Comparison of ENCODE assay signal across 25 cellular contexts in genomic region chr2:45344502-45344901, GRCh38.
"Had no signal": no experiment of that assay in that cellular context is flagged by ENCODE, and none has a peak within 500 bp of the region (broad histone marks: within the 10 kb centered on the region; RNA-seq: fewer than 3 reads in every experiment).

No MANE protein-coding gene starts in this region.

- H3K9ac ChIP-seq: parathyroid adenoma had no signal

- H3K27ac ChIP-seq: colonic mucosa, epithelial cell of prostate, foreskin keratinocyte, neutrophil, parathyroid adenoma, suprapubic skin, transverse colon had no signal

- ATAC-seq: effector memory CD8-positive, alpha-beta T cell; esophagus mucosa; foreskin keratinocyte; left lobe of liver; naive thymus-derived CD8-positive, alpha-beta T cell; stimulated activated naive CD8-positive, alpha-beta T cell treated with anti-CD3 and anti-CD28 coated beads, Interleukin-15, amount 100 ng/mL, for 72 hours had no signal

- H3K9me3 ChIP-seq: colonic mucosa, neutrophil, suprapubic skin, transverse colon had no signal

- H3K4me1 ChIP-seq: colonic mucosa, foreskin keratinocyte, parathyroid adenoma, suprapubic skin, transverse colon had no signal

- H3K4me3 Mint-ChIP-seq: central memory CD8-positive, alpha-beta T cell; effector memory CD8-positive, alpha-beta T cell; naive thymus-derived CD8-positive, alpha-beta T cell; stimulated activated naive CD8-positive, alpha-beta T cell treated with anti-CD3 and anti-CD28 coated beads, Interleukin-15, amount 100 ng/mL, for 72 hours had no signal

- H3K4me3 ChIP-seq: colonic mucosa, smooth muscle cell, suprapubic skin, transverse colon had no signal

- DNase-seq: colonic mucosa; dermis blood vessel endothelial cell; effector memory CD8-positive, alpha-beta T cell; foreskin keratinocyte; kidney; mammary epithelial cell; mesendoderm; midbrain; naive thymus-derived CD8-positive, alpha-beta T cell; stimulated activated CD4-positive, alpha-beta T cell treated with anti-CD3 and anti-CD28 coated beads, Interleukin-12 subunit alpha, Interleukin-12 subunit beta, amount 100 ng/mL, for 4 hours; stimulated activated CD4-positive, alpha-beta T cell treated with anti-CD3 and anti-CD28 coated beads, Interleukin-1b, Interleukin-23, amount 100 ng/mL, for 48 hours; stimulated activated CD4-positive, alpha-beta T cell treated with anti-CD3 and anti-CD28 coated beads, Interleukin-4, amount 100 ng/mL, for 1 hour; stimulated activated CD8-positive, alpha-beta memory T cell treated with anti-CD3 and anti-CD28 coated beads, Interleukin-4, amount 100 ng/mL, for 48 hours; stimulated activated naive CD4-positive, alpha-beta T cell; stimulated activated naive CD8-positive, alpha-beta T cell treated with anti-CD3 and anti-CD28 coated beads, Interleukin-15, amount 100 ng/mL, for 72 hours; transverse colon had no signal

- H3K27me3 ChIP-seq: colonic mucosa, neutrophil, transverse colon had no signal

- H3K27ac Mint-ChIP-seq: effector memory CD8-positive, alpha-beta T cell; naive thymus-derived CD8-positive, alpha-beta T cell; progenitor cell of endocrine pancreas had no signal

- H3K4me1 Mint-ChIP-seq: central memory CD8-positive, alpha-beta T cell; naive thymus-derived CD8-positive, alpha-beta T cell; stimulated activated naive CD8-positive, alpha-beta T cell treated with anti-CD3 and anti-CD28 coated beads, Interleukin-15, amount 100 ng/mL, for 72 hours had no signal

- H3K36me3 ChIP-seq: colonic mucosa, neutrophil, suprapubic skin, transverse colon had no signal

- H3K9me3 Mint-ChIP-seq: central memory CD8-positive, alpha-beta T cell; effector memory CD8-positive, alpha-beta T cell; stimulated activated naive CD8-positive, alpha-beta T cell treated with anti-CD3 and anti-CD28 coated beads, Interleukin-15, amount 100 ng/mL, for 72 hours had no signal
